ENCODE assay signal across 1 cellular context in genomic region chr10:132305654-132306340, GRCh38.
A peak's percentile ranks its signal among the peaks of the same experiment; 100 is the strongest.
TF ChIP-seq lines count a peak whose summit lies in the region.

No MANE protein-coding gene starts in this region.

TF ChIP-seq in HepG2, 621 proteins besides CTCF, POLR2A, EP300 and RAD21:
- TF ChIP-seq DR1 (CRISPR knock-in tag; IDR thresholded peaks at IDR 0.05): no peak
- no peak for TF ChIP-seq TAF1 (CRISPR knock-in tag; IDR thresholded peaks at IDR 0.05)
- TF ChIP-seq, protein P1, sequence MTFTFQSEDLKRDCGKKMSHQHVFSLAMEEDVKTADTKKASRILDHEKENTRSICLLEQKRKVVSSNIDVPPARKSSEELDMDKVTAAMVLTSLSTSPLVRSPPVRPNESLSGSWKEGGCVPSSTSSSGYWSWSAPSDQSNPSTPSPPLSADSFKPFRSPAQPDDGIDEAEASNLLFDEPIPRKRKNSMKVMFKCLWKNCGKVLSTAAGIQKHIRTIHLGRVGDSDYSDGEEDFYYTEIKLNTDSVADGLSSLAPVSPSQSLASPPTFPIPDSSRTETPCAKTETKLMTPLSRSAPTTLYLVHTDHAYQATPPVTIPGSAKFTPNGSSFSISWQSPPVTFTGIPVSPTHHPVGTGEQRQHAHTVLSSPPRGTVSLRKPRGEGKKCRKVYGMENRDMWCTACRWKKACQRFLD (CRISPR knock-in tag; IDR thresholded peaks at IDR 0.05; ENCODE audit: borderline replicate concordance): no peak
- peak; percentile 99 for TF ChIP-seq ZNF761 (CRISPR knock-in tag; conservative IDR thresholded peaks at IDR 0.05)
- no peak for TF ChIP-seq CREBL2 (CRISPR knock-in tag; IDR thresholded peaks at IDR 0.05; ENCODE audit: borderline replicate concordance)
- no peak for TF ChIP-seq SMARCE1 (IDR thresholded peaks at IDR 0.05; ENCODE audit: borderline replicate concordance)
